17 cellular contexts compared by ENCODE assay signal in genomic region chr2:166984797-166985196, GRCh38.
A peak's percentile ranks its signal among the peaks of the same experiment; 100 is the strongest.
DNase-seq lines count a peak whose midpoint lies in the region; ATAC-seq and TF ChIP-seq lines count a peak whose summit lies in the region.
"Had no signal": no experiment of that assay in that cellular context is flagged by ENCODE, and none has a peak within 500 bp of the region (broad histone marks: within the 10 kb centered on the region; RNA-seq: fewer than 3 reads in every experiment).

No MANE protein-coding gene starts in this region.

- DNase-seq in HS-5 (ENCODE audit: low read depth) = peak; percentile 28
- peak; percentile 1 for DNase-seq in RWPE1 (ENCODE audit: low spot score)
- peak; percentile 13 for DNase-seq in epithelial cell of esophagus (ENCODE audit: low read depth)
- DNase-seq in renal cortical epithelial cell (ENCODE audit: low read depth) = peak; percentile 4
- no peak for DNase-seq in stimulated activated naive CD4-positive, alpha-beta T cell (lab: John Stamatoyannopoulos, UW)
- no peak for DNase-seq in inferior parietal cortex (ENCODE audit: extremely low spot score)
- DNase-seq: C1 segment of cervical spinal cord; Calu3; CD4-positive, alpha-beta T cell; DMS 273 treated with DMSO at 0.1 percent for 48 hours; DMS79 treated with DMSO at 0.1 percent for 48 hours; EL; GDM1; GOT3; H9 had no signal

- POLR2A ChIA-PET in RWPE1 (lab: Yijun Ruan, JAX; ENCODE audit: low non-redundant PET) = no interaction called here

- no peak overlapping the region for H3K27ac ChIP-seq in RWPE1
- H3K27ac ChIP-seq: HL-60 had no signal

- TF ChIP-seq CTCF in RWPE1 (conservative IDR thresholded peaks at IDR 0.05; ENCODE audit: low read depth) (no peak), epithelial cell of esophagus (IDR thresholded peaks at IDR 0.05; ENCODE audit: insufficient read depth, low read depth, low read length, missing control alignments) (no peak)

- no peak overlapping the region for H3K4me3 ChIP-seq in epithelial cell of esophagus (ENCODE audit: low read length)

- ATAC-seq in HG02588 (IDR thresholded peaks at IDR 0.05; ENCODE audit: unreplicated experiment) = no peak

- CTCF ChIA-PET in RWPE1 (lab: Yijun Ruan, JAX) = interaction anchor here (0.6 kb wide), 1 partner anchor 913 kb away, joined by 3 read pairs; no protein-coding TSS in a partner anchor

Comparison
In these comparisons a context has a peak if more than half of its experiments do, and no peak if none do; other contexts are left out.
1. DNase-seq: peak in HS-5 (single experiment), RWPE1 (single experiment), epithelial cell of esophagus (single experiment) and renal cortical epithelial cell (single experiment); none in stimulated activated naive CD4-positive, alpha-beta T cell (0 of 6) and inferior parietal cortex (single experiment).